21 cellular contexts compared by ENCODE assay signal in the genomic region with DNA sequence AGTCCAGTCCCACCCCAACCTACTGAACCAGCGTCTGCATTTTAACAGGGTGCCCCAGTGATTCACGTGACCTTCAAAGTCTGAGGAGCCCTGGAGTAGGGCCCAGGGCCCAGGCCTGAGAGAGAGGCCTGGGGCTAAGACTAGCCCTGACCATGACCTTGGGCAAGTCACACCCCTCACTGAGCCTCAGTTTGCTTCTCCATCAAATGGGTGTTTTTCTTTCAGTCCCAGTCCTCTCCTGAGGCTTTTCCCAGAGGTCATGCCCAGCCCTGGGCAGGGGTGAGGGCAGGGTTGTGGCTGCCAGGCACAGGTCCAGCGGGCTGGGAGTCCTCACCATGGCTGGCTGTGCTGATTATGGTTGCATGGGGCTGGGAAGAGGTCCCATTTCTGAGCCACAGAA. TPM values are rescaled to one million over a fixed set of nuclear protein-coding genes. Genes with fewer than 3 reads are reported as not detected.
DNase-seq lines count a peak whose midpoint lies in the region; ATAC-seq, FAIRE-seq and TF ChIP-seq lines count a peak whose summit lies in the region.
"Had no signal": no experiment of that assay in that cellular context is flagged by ENCODE, and none has a peak within 500 bp of the region (broad histone marks: within the 10 kb centered on the region; RNA-seq: fewer than 3 reads in every experiment).

No MANE protein-coding gene starts in this region.

- in situ Hi-C loops in IMR-90 (cut with MboI; ENCODE audit: low sequenced_read_pairs): no loop called here

- H4K20me1 ChIP-seq in IMR-90 (ENCODE audit: insufficient read depth, low read length) (peaks cover 13% of the 10 kb centered on the region), endothelial cell of umbilical vein (replicated peaks; ENCODE audit: control insufficient read depth, extremely low read depth, insufficient read depth, low read length) (no peaks in the 10 kb centered on the region), osteoblast (ENCODE audit: insufficient read depth, low read length) (no peaks in the 10 kb centered on the region), smooth muscle cell (ENCODE audit: low read depth) (no peaks in the 10 kb centered on the region)

- intact Hi-C loops in IMR-90 (cut with micrococcal nuclease) (no loop called here), endothelial cell of umbilical vein (cut with micrococcal nuclease) (no loop called here)

- BruUV-seq in IMR-90 (replicated peaks; lab: Mats Ljungman, UMichigan) (no TSS peak), endothelial cell of umbilical vein (replicated peaks; lab: Mats Ljungman, UMichigan) (no TSS peak)

- dilution Hi-C loops in IMR-90 (cut with HindIII; ENCODE audit: low sequenced_read_pairs, unreplicated experiment) (no loop called here), endothelial cell of umbilical vein (cut with MboI; ENCODE audit: extremely low pct_ligation_motif_present, low sequenced_read_pairs) (no loop called here)

- peaks cover 37% of the 10 kb centered on the region for H3K36me3 ChIP-seq in IMR-90 (ENCODE audit: control insufficient read depth, insufficient read depth, low read length)
- peaks cover 5 to 31% of the 10 kb centered on the region in 2 experiments for H3K36me3 ChIP-seq in endothelial cell of umbilical vein (ENCODE audit: control insufficient read depth in 2 of 2, extremely low read depth in 1 of 2, insufficient read depth in 2 of 2, low read length in 2 of 2)
- H3K36me3 ChIP-seq in osteoblast (ENCODE audit: insufficient read depth, low read length): peaks cover 46% of the 10 kb centered on the region
- no peaks in the 10 kb centered on the region for H3K36me3 ChIP-seq in smooth muscle cell (ENCODE audit: low read depth)

- H3K14ac ChIP-seq in IMR-90 (replicated peaks; ENCODE audit: low read depth, low read length): peak overlapping the region; percentile 85

- DNase-seq in AG04450 (ENCODE audit: low read depth, low spot score) (no peak), IMR-90 (no peak), endothelial cell of umbilical vein (ENCODE audit: low read depth, low spot score) (no peak), osteoblast (ENCODE audit: insufficient read length, low spot score, missing footprints) (peak; percentile 39), smooth muscle cell (lab: John Stamatoyannopoulos, UW; ENCODE audit: unreplicated experiment) (no peak), dermis blood vessel endothelial cell (no peak)
- no peak for DNase-seq in stimulated activated CD4-positive, alpha-beta T cell treated with anti-CD3 and anti-CD28 coated beads, Interleukin-4, amount 100 ng/mL, for 1 hour
- DNase-seq: AML-193; CD4-positive, CD25-positive, alpha-beta regulatory T cell; DMS53; NCI-H1092; NCI-H146; NCI-H2081; NCI-H510A; NCI-H82; SHP77 had no signal

- peak overlapping the region; percentile 95 for H2BK5ac ChIP-seq in IMR-90 (ENCODE audit: low read depth, low read length, poor library complexity, severe bottlenecking)

- H3K4me3 ChIP-seq in AG04450 (ENCODE audit: low read depth, low read length) (no peak overlapping the region), IMR-90 (ENCODE audit: insufficient read depth, low read depth, low read length) (no peak overlapping the region), endothelial cell of umbilical vein (replicated peaks in 1 of 3; ENCODE audit: insufficient read depth in 1 of 3, low read depth in 1 of 3, low read length in 3 of 3) (no peak overlapping the region), osteoblast (ENCODE audit: insufficient read depth, low read length) (no peak overlapping the region), smooth muscle cell (no peak overlapping the region)
- H3K4me3 ChIP-seq: HAP-1 had no signal

- H3K27me3 ChIP-seq in AG04450 (ENCODE audit: control insufficient read depth, insufficient read depth, low read length) (no peaks in the 10 kb centered on the region), IMR-90 (ENCODE audit: control insufficient read depth, insufficient read depth, low read length) (no peaks in the 10 kb centered on the region), endothelial cell of umbilical vein (ENCODE audit: control insufficient read depth in 2 of 2, insufficient read depth in 2 of 2, low read length in 2 of 2) (no peaks in the 10 kb centered on the region), osteoblast (ENCODE audit: insufficient read depth, low read length) (no peaks in the 10 kb centered on the region), smooth muscle cell (ENCODE audit: low read depth) (no peaks in the 10 kb centered on the region)

- no CpG with 5 or more reads among the region's 3 CpGs for WGBS in IMR-90 (ENCODE audit: extremely low coverage in 2 of 2, insufficient read length in 1 of 2), 2 experiments
- 98% methylated on average over 3 of the region's 3 CpGs for WGBS in smooth muscle cell (ENCODE audit: low lambda C conversion rate)

- H3K9me3 ChIP-seq in AG04450 (ENCODE audit: control insufficient read depth, insufficient read depth, low read length) (no peaks in the 10 kb centered on the region), IMR-90 (ENCODE audit: control insufficient read depth, insufficient read depth, low read length) (no peaks in the 10 kb centered on the region), endothelial cell of umbilical vein (replicated peaks; ENCODE audit: control insufficient read depth, insufficient read depth, low read length) (no peaks in the 10 kb centered on the region), osteoblast (ENCODE audit: low read depth, low read length) (no peaks in the 10 kb centered on the region), smooth muscle cell (replicated peaks; ENCODE audit: low read depth) (no peaks in the 10 kb centered on the region)
- H3K9me3 ChIP-seq: HAP-1 had no signal

- TF ChIP-seq POLR2A in IMR-90 (IDR thresholded peaks at IDR 0.05; ENCODE audit: low read depth, low read length) (no peak), endothelial cell of umbilical vein (IDR thresholded peaks at IDR 0.05; ENCODE audit: low read depth, low read length) (peak; percentile 32)

- 0 out of 2 replicates have a peak overlapping the region, but pooled peaks have one; percentile 32 for H3K56ac ChIP-seq in IMR-90 (ENCODE audit: extremely low read depth, insufficient read depth, low read length)

- peak overlapping the region; percentile 94; the same call in 2 of the 3 replicates for H2BK15ac ChIP-seq in IMR-90 (ENCODE audit: low read depth, low read length)

- peak overlapping the region; percentile 94 for H2BK120ac ChIP-seq in IMR-90 (ENCODE audit: low read depth, low read length)

- H2AFZ ChIP-seq in IMR-90 (replicated peaks; ENCODE audit: low read length, poor library complexity) (peak overlapping the region; percentile 14), endothelial cell of umbilical vein (ENCODE audit: low read depth, low read length) (no peak overlapping the region), osteoblast (ENCODE audit: low read length) (no peak overlapping the region), smooth muscle cell (ENCODE audit: low read depth) (no peak overlapping the region)

- H2BK20ac ChIP-seq in IMR-90 (ENCODE audit: low read depth, low read length): peak overlapping the region; percentile 81

- H3K4ac ChIP-seq in IMR-90 (ENCODE audit: low read depth, low read length): peak overlapping the region; percentile 98

- H3K4me1 ChIP-seq in IMR-90 (ENCODE audit: control insufficient read depth, insufficient read depth, low read length) (peaks cover 19% of the 10 kb centered on the region), endothelial cell of umbilical vein (ENCODE audit: control insufficient read depth, extremely low read depth, insufficient read depth, low read length) (no peaks in the 10 kb centered on the region), osteoblast (ENCODE audit: insufficient read depth, low read length) (peaks cover 26% of the 10 kb centered on the region), smooth muscle cell (ENCODE audit: low read depth) (no peaks in the 10 kb centered on the region)

- H3K18ac ChIP-seq in IMR-90 (ENCODE audit: low read depth, low read length): peak overlapping the region; percentile 74; the same call in 1 of the 2 replicates

- TF ChIP-seq RAD21 in IMR-90 (IDR thresholded peaks at IDR 0.05; ENCODE audit: low read length): no peak

- POLR2A ChIA-PET in AG04450 (lab: Yijun Ruan, JAX) (no interaction called here), IMR-90 (lab: Charles Lee; ENCODE audit: unreplicated experiment) (no interaction called here), endothelial cell of umbilical vein (lab: Charles Lee) (no interaction called here)

- no peak overlapping the region for H3K4me2 ChIP-seq in IMR-90 (ENCODE audit: low read depth, low read length)
- H3K4me2 ChIP-seq in endothelial cell of umbilical vein (ENCODE audit: insufficient read depth, low read length): no peak overlapping the region
- H3K4me2 ChIP-seq in osteoblast (ENCODE audit: insufficient read depth, low read length): no peak overlapping the region
- no peak overlapping the region for H3K4me2 ChIP-seq in smooth muscle cell
- H3K4me2 ChIP-seq: KMS-11 had no signal

- no peak overlapping the region for H3K9ac ChIP-seq in IMR-90 (ENCODE audit: low read depth, low read length)
- H3K9ac ChIP-seq in endothelial cell of umbilical vein (replicated peaks; ENCODE audit: extremely low read depth, insufficient read depth, low read length): no peak overlapping the region
- no peak overlapping the region for H3K9ac ChIP-seq in smooth muscle cell (ENCODE audit: low read depth)
- H3K9ac ChIP-seq: KMS-11 had no signal

- peak overlapping the region; percentile 83; the same call in 1 of the 2 replicates for H4K5ac ChIP-seq in IMR-90 (ENCODE audit: low read depth, low read length)

- peak overlapping the region; percentile 89 for H4K91ac ChIP-seq in IMR-90 (ENCODE audit: insufficient read depth, low read depth, low read length)

- H3K9me1 ChIP-seq in IMR-90 (ENCODE audit: insufficient read depth, low read length) (peaks cover 28% of the 10 kb centered on the region), endothelial cell of umbilical vein (replicated peaks; ENCODE audit: control insufficient read depth, extremely low read depth, insufficient read depth, low read length) (no peaks in the 10 kb centered on the region)

- TF ChIP-seq CTCF in AG04450 (IDR thresholded peaks at IDR 0.05; ENCODE audit: low read depth, low read length) (no peak), IMR-90 (conservative IDR thresholded peaks at IDR 0.05; ENCODE audit: low read depth, low read length) (no peak), endothelial cell of umbilical vein (IDR thresholded peaks at IDR 0.05; ENCODE audit: extremely low read depth in 1 of 2, insufficient read depth in 1 of 2, low read depth in 1 of 2, low read length in 2 of 2) (no peak), osteoblast (IDR thresholded peaks at IDR 0.05; ENCODE audit: extremely low read depth, low read depth, low read length) (no peak), smooth muscle cell (IDR thresholded peaks at IDR 0.05; ENCODE audit: borderline replicate concordance, insufficient read depth, poor library complexity, severe bottlenecking) (no peak)

- no peak for FAIRE-seq in endothelial cell of umbilical vein (lab: Jason Lieb, UNC)

- peak overlapping the region; percentile 87; the same call in 1 of the 2 replicates for H3K23ac ChIP-seq in IMR-90 (ENCODE audit: low read depth, low read length)

- ATAC-seq in IMR-90 (ENCODE audit: low read depth) (no peak), HG03460 (IDR thresholded peaks at IDR 0.05; ENCODE audit: unreplicated experiment) (no peak)
- ATAC-seq: SK-N-SH treated with all-trans-retinoic acid at 6 μM for 48 hours had no signal

- no peaks in the 10 kb centered on the region for H3K79me2 ChIP-seq in endothelial cell of umbilical vein (ENCODE audit: control insufficient read depth, insufficient read depth, low read length)
- H3K79me2 ChIP-seq in osteoblast (ENCODE audit: insufficient read depth, low read length): no peaks in the 10 kb centered on the region
- H3K79me2 ChIP-seq in smooth muscle cell (ENCODE audit: low read depth): no peaks in the 10 kb centered on the region

- H4K8ac ChIP-seq in IMR-90 (ENCODE audit: low read depth in 2 of 2, low read length in 2 of 2): peak overlapping the region; percentile 85 to 92

- H3K79me1 ChIP-seq in IMR-90 (ENCODE audit: low read depth in 1 of 2, low read length in 2 of 2): peaks cover 0 to 45% of the 10 kb centered on the region in 2 experiments; a peak in 2 of 4 replicates

- peak overlapping the region; percentile 100 for H2AK5ac ChIP-seq in IMR-90 (ENCODE audit: low read depth, low read length)

- H3F3A ChIP-seq in smooth muscle cell (ENCODE audit: low read depth): peaks cover 5% of the 10 kb centered on the region

- H2AK9ac ChIP-seq in IMR-90 (replicated peaks; ENCODE audit: low read depth, low read length, poor library complexity): peak overlapping the region; percentile 88

- H3K27ac ChIP-seq in AG04450 (ENCODE audit: low read depth, low read length) (peak overlapping the region; percentile 97), IMR-90 (ENCODE audit: insufficient read depth, low read length) (peak overlapping the region; percentile 81; the same call in 1 of the 2 replicates), endothelial cell of umbilical vein (ENCODE audit: insufficient read depth, low read depth, low read length) (no peak overlapping the region), osteoblast (ENCODE audit: low read depth, low read length) (peak overlapping the region; percentile 77), smooth muscle cell (ENCODE audit: low read depth) (no peak overlapping the region)
- H3K27ac ChIP-seq: KMS-11 had no signal

- CTCF ChIA-PET in AG04450 (lab: Charles Lee): no interaction called here
- CTCF ChIA-PET in IMR-90 (lab: Yijun Ruan, JAX): no interaction called here
- CTCF ChIA-PET in endothelial cell of umbilical vein (lab: Charles Lee): no interaction called here

RNA-seq across cellular contexts. Expression of gene GCAT, which starts 33.0 kb away (rescaled TPM):
- polyA plus RNA-seq in AG04450 (2011; rRNA removed): 8.9 and 13.2 TPM in 2 replicates
- 7.3 and 17.3 TPM in 2 replicates for polyA minus RNA-seq in AG04450 (2011; rRNA and poly(A)+ RNA removed)
- total RNA-seq in IMR-90 (2012; rRNA removed): 25.6 and 32.3 TPM in 2 replicates
- 20.6 and 26.2 TPM in 2 replicates for polyA plus RNA-seq in IMR-90 (2012; rRNA removed)
- polyA plus RNA-seq in IMR-90 (2012; cell fraction: cytosol; rRNA removed): 18.9 and 29.8 TPM in 2 replicates
- polyA plus RNA-seq in IMR-90 (2012; cell fraction: nucleus; rRNA removed; ENCODE audit: low replicate concordance): 15.8 and 38.2 TPM in 2 replicates
- 19.7 and 19.9 TPM in 2 replicates for total RNA-seq in endothelial cell of umbilical vein
- polyA plus RNA-seq in endothelial cell of umbilical vein: 19.7 and 24.4 TPM in 2 replicates
- polyA plus RNA-seq in endothelial cell of umbilical vein (2011; cell fraction: cytosol; rRNA removed): 14.5 and 16.7 TPM in 2 replicates
- polyA plus RNA-seq in endothelial cell of umbilical vein (2011; cell fraction: nucleus; rRNA removed): 11.3 and 14.8 TPM in 2 replicates
- polyA plus RNA-seq in endothelial cell of umbilical vein (2012): 11.3 and 13.0 TPM in 2 replicates
- polyA minus RNA-seq in endothelial cell of umbilical vein: 10.5 and 11.2 TPM in 2 replicates
- 6.8 TPM for polyA minus RNA-seq in endothelial cell of umbilical vein (2011; cell fraction: cytosol; rRNA and poly(A)+ RNA removed)
- 2.5 and 3.3 TPM in 2 replicates for polyA minus RNA-seq in endothelial cell of umbilical vein (2011; cell fraction: nucleus; rRNA and poly(A)+ RNA removed)
- 25.9 and 26.8 TPM in 2 replicates for total RNA-seq in osteoblast
- 10.8 and 13.5 TPM in 2 replicates for total RNA-seq in smooth muscle cell
- 21.2 and 30.6 TPM in 2 replicates for polyA plus RNA-seq in smooth muscle cell
- total RNA-seq in dermis blood vessel endothelial cell: 24.5 and 37.6 TPM in 2 replicates

RNA-seq across cellular contexts. Expression of gene GALR3, which starts 48.5 kb away (rescaled TPM):
- not detected in 2 replicates for polyA plus RNA-seq in AG04450 (2011; rRNA removed)
- not detected in 2 replicates for polyA minus RNA-seq in AG04450 (2011; rRNA and poly(A)+ RNA removed)
- not detected in 2 replicates for total RNA-seq in IMR-90 (2012; rRNA removed)
- polyA plus RNA-seq in IMR-90 (2012; rRNA removed): not detected in 2 replicates
- polyA plus RNA-seq in IMR-90 (2012; cell fraction: cytosol; rRNA removed): not detected in 2 replicates
- 0.15 TPM in 1 of 2 replicates, not detected in the other for polyA plus RNA-seq in IMR-90 (2012; cell fraction: nucleus; rRNA removed; ENCODE audit: low replicate concordance)
- not detected in 2 replicates for total RNA-seq in endothelial cell of umbilical vein
- not detected in 2 replicates for polyA plus RNA-seq in endothelial cell of umbilical vein
- polyA plus RNA-seq in endothelial cell of umbilical vein (2011; cell fraction: cytosol; rRNA removed): not detected in 2 replicates
- polyA plus RNA-seq in endothelial cell of umbilical vein (2011; cell fraction: nucleus; rRNA removed): not detected in 2 replicates
- polyA plus RNA-seq in endothelial cell of umbilical vein (2012): not detected in 2 replicates
- polyA minus RNA-seq in endothelial cell of umbilical vein: 0.34 TPM in 1 of 2 replicates, not detected in the other
- not detected for polyA minus RNA-seq in endothelial cell of umbilical vein (2011; cell fraction: cytosol; rRNA and poly(A)+ RNA removed)
- not detected in 2 replicates for polyA minus RNA-seq in endothelial cell of umbilical vein (2011; cell fraction: nucleus; rRNA and poly(A)+ RNA removed)
- total RNA-seq in osteoblast: not detected in 2 replicates
- total RNA-seq in smooth muscle cell: not detected in 2 replicates
- 0.26 TPM in 1 of 2 replicates, not detected in the other for polyA plus RNA-seq in smooth muscle cell
- 0.14 TPM in 1 of 2 replicates, not detected in the other for total RNA-seq in dermis blood vessel endothelial cell
- total RNA-seq: A673; CD4-positive, CD25-positive, alpha-beta regulatory T cell had no signal
- polyA plus RNA-seq: CD4-positive, CD25-positive, alpha-beta regulatory T cell had no signal

Comparison
In these comparisons a context has a peak if more than half of its experiments do, and no peak if none do; other contexts are left out.
1. H3K27ac ChIP-seq: peak in AG04450 (single experiment), IMR-90 (single experiment) and osteoblast (single experiment); none in endothelial cell of umbilical vein (single experiment) and smooth muscle cell (single experiment).